In the genomic region with DNA sequence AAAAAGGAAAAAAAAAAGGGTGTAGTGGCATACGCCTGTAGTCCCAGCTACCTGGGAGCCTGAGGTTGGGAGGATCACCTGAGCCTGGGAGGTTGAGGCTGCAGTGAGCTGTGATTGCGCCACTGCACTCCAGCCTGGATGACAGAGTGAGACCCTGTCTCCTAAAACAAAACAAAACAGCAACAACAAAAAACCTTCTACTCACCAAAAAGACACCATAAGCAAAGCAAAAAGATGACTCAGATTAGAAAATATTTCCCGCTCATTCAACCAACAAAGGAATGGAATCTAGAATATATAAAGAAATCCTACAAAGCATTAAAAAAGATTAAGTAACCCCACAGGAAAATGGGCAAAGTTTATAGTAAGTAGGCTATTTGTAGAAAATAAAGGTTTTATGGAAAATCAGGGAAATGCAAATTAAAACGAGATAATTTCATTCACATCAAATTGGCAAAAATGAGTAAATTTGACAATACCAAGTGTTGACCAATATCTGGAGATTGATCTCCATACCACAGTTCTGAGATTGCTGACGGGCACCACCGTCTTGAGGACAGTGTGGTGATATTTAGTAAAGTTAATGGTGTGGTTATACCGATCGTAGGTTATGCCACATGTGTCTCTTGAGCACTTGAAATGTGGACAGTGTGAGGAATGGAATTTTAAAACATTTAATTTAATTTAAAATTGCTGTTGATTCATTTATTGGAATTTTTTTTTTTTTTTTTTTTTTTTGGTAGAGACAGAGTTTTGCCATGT, we compare ENCODE assay signal across 14 cellular contexts. TPM values are rescaled to one million over a fixed set of nuclear protein-coding genes. Genes with fewer than 3 reads are reported as not detected.
DNase-seq lines count a peak whose midpoint lies in the region; ATAC-seq and TF ChIP-seq lines count a peak whose summit lies in the region.
"Had no signal": no experiment of that assay in that cellular context is flagged by ENCODE, and none has a peak within 500 bp of the region (broad histone marks: within the 10 kb centered on the region; RNA-seq: fewer than 3 reads in every experiment).

No MANE protein-coding gene starts in this region.

- peaks cover 9% of the 10 kb centered on the region for H3F3A ChIP-seq in SK-N-SH (replicated peaks; ENCODE audit: insufficient read depth)
- H3F3A ChIP-seq in PC-3 (ENCODE audit: low read length, unreplicated experiment): no peaks in the 10 kb centered on the region

- peak overlapping the region; percentile 90 for H3K27ac Mint-ChIP-seq in central memory CD8-positive, alpha-beta T cell (ENCODE audit: low read depth)
- H3K27ac Mint-ChIP-seq: endodermal cell had no signal

- H3K9me2 ChIP-seq in SK-N-SH (no peaks in the 10 kb centered on the region), PC-3 (replicated peaks; ENCODE audit: low read length) (no peaks in the 10 kb centered on the region)

- H3K27me3 ChIP-seq in SK-N-SH (ENCODE audit: insufficient read depth) (no peaks in the 10 kb centered on the region), PC-3 (ENCODE audit: low read length) (no peaks in the 10 kb centered on the region), transverse colon (no peaks in the 10 kb centered on the region), heart left ventricle (no peaks in the 10 kb centered on the region)
- H3K27me3 ChIP-seq: SJCRH30 had no signal

- WGBS in SK-N-SH (ENCODE audit: low lambda C conversion rate): 91% methylated on average over 8 of the region's 8 CpGs
- WGBS in transverse colon (ENCODE audit: low coverage in 1 of 2), 2 donors: 84 to 86% methylated on average over 5 to 8 of the region's 8 CpGs
- 94 to 95% (median 94%) methylated on average over 8 of the region's 8 CpGs for WGBS in heart left ventricle, 4 donors

- TF ChIP-seq CTCF in SK-N-SH (IDR thresholded peaks at IDR 0.05): no peak
- TF ChIP-seq CTCF in PC-3 (conservative IDR thresholded peaks at IDR 0.05; ENCODE audit: low read depth, low read length): no peak
- TF ChIP-seq CTCF in transverse colon (IDR thresholded peaks at IDR 0.05): no peak
- TF ChIP-seq CTCF in heart left ventricle (IDR thresholded peaks at IDR 0.05): no peak

- DNase-seq in SK-N-SH: no peak
- peak; percentile 52 for DNase-seq in PC-3
- no peak for DNase-seq in central memory CD8-positive, alpha-beta T cell (ENCODE audit: low spot score in 2 of 2)
- peak; percentile 87 for DNase-seq in renal cortical epithelial cell (ENCODE audit: low read depth)
- DNase-seq in transverse colon: no peak
- DNase-seq in heart left ventricle: no peak
- DNase-seq: 8988T; activated CD4-positive, alpha-beta T cell treated with anti-CD3 and anti-CD28 coated beads for 48 hours; endodermal cell; mesendoderm; NCI-H69; SJCRH30 had no signal

- peaks cover 48% of the 10 kb centered on the region for H3K4me1 Mint-ChIP-seq in central memory CD8-positive, alpha-beta T cell

- in situ Hi-C loops in transverse colon (cut with MboI; ENCODE audit: low pct_ligation_motif_present in 1 of 4, low pct_unique_long_range_greater_than_20kb in 1 of 4, low sequenced_read_pairs in 3 of 4): no loop called here

- TF ChIP-seq EP300 in SK-N-SH (IDR thresholded peaks at IDR 0.05; ENCODE audit: borderline replicate concordance in 1 of 2, low read depth in 1 of 2, low read length in 1 of 2) (no peak), transverse colon (IDR thresholded peaks at IDR 0.05; ENCODE audit: low read depth) (no peak)

- H3K27me3 Mint-ChIP-seq in central memory CD8-positive, alpha-beta T cell: no peaks in the 10 kb centered on the region

- H3K9me3 ChIP-seq in SK-N-SH (no peaks in the 10 kb centered on the region), PC-3 (ENCODE audit: low read length) (no peaks in the 10 kb centered on the region), transverse colon (no peaks in the 10 kb centered on the region), heart left ventricle (no peaks in the 10 kb centered on the region)
- H3K9me3 ChIP-seq: SJCRH30 had no signal

- POLR2A ChIA-PET in SK-N-SH (lab: Yijun Ruan, JAX): interaction anchor here (0.7 kb wide), 1 partner anchor 46 kb away, joined by 4 read pairs; no protein-coding TSS in a partner anchor
- POLR2A ChIA-PET in PC-3 (lab: Charles Lee; ENCODE audit: unreplicated experiment): no interaction called here

- no peak for TF ChIP-seq RAD21 in SK-N-SH (IDR thresholded peaks at IDR 0.05; ENCODE audit: low read length)

- H3K4me1 ChIP-seq in SK-N-SH (ENCODE audit: control insufficient read depth in 1 of 2, insufficient read depth in 2 of 2, low read depth in 1 of 2, low read length in 1 of 2) (peaks cover 0 to 6% of the 10 kb centered on the region in 2 experiments; a peak in 1 of 4 replicates), PC-3 (ENCODE audit: insufficient read depth, low read length) (peaks cover 18% of the 10 kb centered on the region), transverse colon (no peaks in the 10 kb centered on the region), heart left ventricle (peaks cover 0 to 46% (median 0%) of the 10 kb centered on the region in 12 donors)

- no TSS peak for BruUV-seq in PC-3 (replicated peaks; lab: Mats Ljungman, UMichigan)

- H3K4me3 ChIP-seq in SK-N-SH (ENCODE audit: low read depth in 2 of 2, low read length in 1 of 2): no peak overlapping the region
- no peak overlapping the region for H3K4me3 ChIP-seq in PC-3 (ENCODE audit: low read length)
- H3K4me3 ChIP-seq in transverse colon: no peak overlapping the region
- no peak overlapping the region for H3K4me3 ChIP-seq in heart left ventricle
- H3K4me3 ChIP-seq: SJCRH30 had no signal

- H3K27ac ChIP-seq in SK-N-SH (ENCODE audit: low read depth in 2 of 2, low read length in 1 of 2) (peak overlapping the region in 1 of 2 experiments; percentile 28; a peak in 1 of 4 replicates), PC-3 (ENCODE audit: low read length) (no peak overlapping the region), transverse colon (no peak overlapping the region), heart left ventricle (peak overlapping the region in 1 of 12 donors; percentile 59)
- H3K27ac ChIP-seq: SJCRH30 had no signal

- H3K36me3 ChIP-seq in SK-N-SH (replicated peaks in 1 of 2; ENCODE audit: control insufficient read depth in 1 of 2, insufficient read depth in 2 of 2, low read length in 1 of 2) (no peaks in the 10 kb centered on the region), PC-3 (ENCODE audit: low read depth, low read length) (no peaks in the 10 kb centered on the region), transverse colon (no peaks in the 10 kb centered on the region), heart left ventricle (peaks cover 0 to 8% (median 0%) of the 10 kb centered on the region in 9 donors)
- H3K36me3 ChIP-seq: SJCRH30 had no signal

- ATAC-seq in SK-N-SH treated with all-trans-retinoic acid at 6 μM for 48 hours (no peak; the same call in 2 of the 3 replicates), PC-3 (no peak; the same call in 1 of the 2 replicates), heart left ventricle (no peak), GM21447 (IDR thresholded peaks at IDR 0.05; ENCODE audit: unreplicated experiment) (no peak)
- ATAC-seq in central memory CD8-positive, alpha-beta T cell (replicated peaks; ENCODE audit: extremely low read depth, poor library complexity, severe bottlenecking): no peak

- intact Hi-C loops in PC-3 (cut with micrococcal nuclease) (no loop called here), transverse colon (cut with DNase I; ENCODE audit: low total_unique reads) (no loop called here), heart left ventricle (cut with DNase I) (no loop called here)

- H2AFZ ChIP-seq in SK-N-SH (ENCODE audit: low read depth): peak overlapping the region; percentile 41; the same call in 1 of the 2 replicates
- peak overlapping the region; percentile 15; the same call in 1 of the 2 replicates for H2AFZ ChIP-seq in PC-3 (ENCODE audit: low read length)

- no peaks in the 10 kb centered on the region for H4K20me1 ChIP-seq in SK-N-SH (ENCODE audit: insufficient read depth)
- no peaks in the 10 kb centered on the region for H4K20me1 ChIP-seq in PC-3 (ENCODE audit: low read length)

- H3K9me3 Mint-ChIP-seq in central memory CD8-positive, alpha-beta T cell: no peaks in the 10 kb centered on the region

- peak overlapping the region; percentile 73 for H3K4me3 Mint-ChIP-seq in central memory CD8-positive, alpha-beta T cell
- H3K4me3 Mint-ChIP-seq: endodermal cell had no signal

- no peak overlapping the region for H3K9ac ChIP-seq in SK-N-SH
- H3K9ac ChIP-seq in PC-3 (ENCODE audit: low read length): no peak overlapping the region

- H3K4me2 ChIP-seq in SK-N-SH (no peak overlapping the region), PC-3 (ENCODE audit: low read length) (no peak overlapping the region)

- CTCF ChIA-PET in SK-N-SH (lab: Yijun Ruan, JAX) (no interaction called here), PC-3 (lab: Charles Lee) (no interaction called here)

- H3K79me2 ChIP-seq in SK-N-SH (ENCODE audit: insufficient read depth) (no peaks in the 10 kb centered on the region), PC-3 (ENCODE audit: low read length) (no peaks in the 10 kb centered on the region)

- peaks cover 23% of the 10 kb centered on the region for H3K36me3 Mint-ChIP-seq in central memory CD8-positive, alpha-beta T cell (ENCODE audit: insufficient read depth)

- TF ChIP-seq POLR2A in transverse colon (IDR thresholded peaks at IDR 0.05) (no peak), heart left ventricle (IDR thresholded peaks at IDR 0.05) (no peak)

TF ChIP-seq in SK-N-SH, 30 proteins besides CTCF, POLR2A, EP300 and RAD21:
- peak; percentile 39; the same call in 1 of the 2 replicates for TF ChIP-seq FOSL2 (IDR thresholded peaks at IDR 0.05; ENCODE audit: borderline replicate concordance, low read depth)
- 0 out of 2 replicates have a peak, but pooled peaks have one; percentile 13 for TF ChIP-seq JUND (IDR thresholded peaks at IDR 0.05)
- TF ChIP-seq TAF1 (IDR thresholded peaks at IDR 0.05; ENCODE audit: borderline replicate concordance, low read depth, low read length): no peak

TF ChIP-seq in SK-N-SH treated with all-trans-retinoic acid at 6 μM for 48 hours, 23 proteins besides CTCF, POLR2A, EP300 and RAD21:
- no peak for TF ChIP-seq TOX (CRISPR knock-in tag; IDR thresholded peaks at IDR 0.05; ENCODE audit: borderline replicate concordance)
- TF ChIP-seq GLIS3 (CRISPR knock-in tag; IDR thresholded peaks at IDR 0.05): no peak

RNA-seq across cellular contexts. Expression of a gene that starts 54.0 kb away (rescaled TPM):
- polyA plus RNA-seq in SK-N-SH (2012; rRNA removed): 5.5 and 6.0 TPM in 2 replicates
- 2.7 and 3.9 TPM in 2 replicates for polyA plus RNA-seq in SK-N-SH (2012; cell fraction: cytosol; rRNA removed)
- polyA plus RNA-seq in SK-N-SH (2012; cell fraction: nucleus; rRNA removed): 12.9 and 13.6 TPM in 2 replicates
- 4.5 and 6.0 TPM in 2 replicates for total RNA-seq in PC-3 (2014; rRNA removed)
- total RNA-seq in renal cortical epithelial cell: 18.4 and 29.5 TPM in 2 replicates
- 1 to 10 TPM in 3 of 4 donors, under 1 TPM in 1; 0.20 to 6.7 (median 4.1) TPM for total RNA-seq in transverse colon
- 10 to 100 TPM in 3 of 9 donors, 1 to 10 TPM in 6; 2.3 to 18.8 (median 4.4) TPM for total RNA-seq in heart left ventricle
- 1 to 10 TPM; 1.9 to 2.0 TPM for polyA plus RNA-seq in heart left ventricle

Comparison
In these comparisons a context has a peak if more than half of its experiments do, and no peak if none do; other contexts are left out.
1. DNase-seq: peak in PC-3 (single experiment) and renal cortical epithelial cell (single experiment); none in SK-N-SH (single experiment), central memory CD8-positive, alpha-beta T cell (0 of 2), transverse colon (single experiment) and heart left ventricle (0 of 5).